Comparison of ENCODE assay signal across 24 cellular contexts in genomic region chr21:19286901-19287300, GRCh38.
"Had no signal": no experiment of that assay in that cellular context is flagged by ENCODE, and none has a peak within 500 bp of the region (broad histone marks: within the 10 kb centered on the region; RNA-seq: fewer than 3 reads in every experiment).

No MANE protein-coding gene starts in this region.

- ATAC-seq: effector memory CD8-positive, alpha-beta T cell; esophagus mucosa; foreskin keratinocyte; gastrocnemius medialis; gastroesophageal sphincter; heart left ventricle; heart right ventricle had no signal

- H3K27me3 ChIP-seq: colonic mucosa, dorsolateral prefrontal cortex, esophagus muscularis mucosa, esophagus squamous epithelium, foreskin keratinocyte, gastrocnemius medialis, gastroesophageal sphincter, heart left ventricle, heart right ventricle had no signal

- H3K27ac ChIP-seq: colonic mucosa, coronary artery, dorsolateral prefrontal cortex, epithelial cell of prostate, esophagus muscularis mucosa, esophagus squamous epithelium, foreskin keratinocyte, gastrocnemius medialis, gastroesophageal sphincter, heart left ventricle, heart right ventricle had no signal

- DNase-seq: colonic mucosa; cortex of kidney; dermis blood vessel endothelial cell; dorsolateral prefrontal cortex; effector CD4-positive, alpha-beta T cell; effector CD8-positive, alpha-beta T cell; effector memory CD4-positive, alpha-beta T cell; effector memory CD8-positive, alpha-beta T cell; endodermal cell; erythroblast; esophagus squamous epithelium; foreskin fibroblast; foreskin keratinocyte; foreskin melanocyte; gastrocnemius medialis; glutamatergic neuron; head of caudate nucleus; heart left ventricle; heart right ventricle had no signal

- H3K4me1 ChIP-seq: colonic mucosa, esophagus muscularis mucosa, esophagus squamous epithelium, foreskin keratinocyte, gastrocnemius medialis, gastroesophageal sphincter, heart left ventricle, heart right ventricle had no signal

- H3K36me3 ChIP-seq: colonic mucosa, esophagus muscularis mucosa, esophagus squamous epithelium, gastrocnemius medialis, gastroesophageal sphincter, heart left ventricle, heart right ventricle had no signal

- H3K9me3 ChIP-seq: colonic mucosa, esophagus muscularis mucosa, esophagus squamous epithelium, gastrocnemius medialis, gastroesophageal sphincter had no signal

- H3K4me3 ChIP-seq: colonic mucosa, coronary artery, dorsolateral prefrontal cortex, esophagus muscularis mucosa, esophagus squamous epithelium, gastrocnemius medialis, gastroesophageal sphincter, heart left ventricle, heart right ventricle had no signal
